Comparison of ENCODE assay signal across 7 cellular contexts in the genomic region with DNA sequence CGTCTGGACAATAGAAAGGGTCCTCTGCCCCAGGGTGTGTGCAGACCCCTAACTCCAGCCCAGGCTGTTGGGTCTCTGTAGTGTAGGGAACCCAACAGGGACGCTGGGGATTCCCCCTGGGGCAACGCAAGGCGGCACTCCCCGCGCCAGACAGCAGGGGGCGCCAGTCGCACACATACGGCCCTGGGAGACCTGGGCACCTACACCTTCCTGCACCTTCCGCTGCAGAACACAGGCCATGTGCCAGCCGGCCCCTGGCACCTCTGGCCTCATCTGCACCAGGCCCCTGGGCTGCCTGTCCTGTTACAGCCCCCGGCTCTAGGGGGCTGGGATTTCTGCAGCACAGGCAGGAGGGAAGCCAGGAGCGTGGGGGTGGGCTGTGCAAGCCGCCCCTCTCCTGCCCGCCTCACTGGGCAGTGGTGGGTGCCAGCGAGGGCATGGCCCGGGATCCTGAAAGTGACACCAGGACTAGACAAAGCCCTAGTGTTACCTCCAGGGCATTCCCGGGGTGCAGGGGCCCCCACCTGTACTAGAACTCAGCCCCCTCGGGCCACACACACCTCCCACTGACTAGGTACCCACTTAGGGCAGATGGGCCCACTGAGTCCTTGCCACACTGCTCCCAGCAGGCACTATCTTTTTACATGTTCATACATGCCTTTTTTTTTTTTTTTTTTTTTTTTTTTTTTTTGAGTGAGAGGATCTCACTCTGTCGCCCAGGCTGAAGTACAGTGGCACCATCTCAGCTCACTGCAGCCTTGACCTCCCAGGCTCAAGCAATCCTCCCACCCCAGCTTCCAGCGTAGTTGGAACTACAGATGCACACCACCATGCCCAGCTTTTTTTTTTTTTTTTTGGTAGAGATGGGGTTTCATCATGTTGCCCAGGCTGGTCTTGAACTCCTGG. TPM values are rescaled to one million over a fixed set of nuclear protein-coding genes. Genes with fewer than 3 reads are reported as not detected.
DNase-seq lines count a peak whose midpoint lies in the region; ATAC-seq, FAIRE-seq and TF ChIP-seq lines count a peak whose summit lies in the region.

No MANE protein-coding gene starts in this region.

- ATAC-seq in HG02759 (IDR thresholded peaks at IDR 0.05; ENCODE audit: unreplicated experiment) (peak; percentile 73), HepG2 (peak; percentile 61)
- ATAC-seq in activated CD4-positive, CD25-positive, alpha-beta regulatory T cell treated with anti-CD3 and anti-CD28 coated beads, Interleukin-2, amount 50 U/mL, for 24 hours = peak; percentile 80 to 81

- CTCF ChIA-PET in HepG2 (lab: Yijun Ruan, JAX; ENCODE audit: low intra/inter-chr PET ratio, low total read pairs) = interaction anchor here (1.1 to 2.5 kb wide), 2 partner anchors 91 to 110 kb away, joined by 3 to 29 read pairs; no protein-coding TSS in a partner anchor

- peaks cover 14 to 38% of the 10 kb centered on the region in 2 experiments; a peak in 4 of 5 replicates for H3K36me3 ChIP-seq in HepG2 (replicated peaks in 1 of 2; ENCODE audit: control insufficient read depth in 1 of 2, insufficient read depth in 2 of 2, low read length in 2 of 2)

- no TSS peak for BruUV-seq in HepG2 (replicated peaks; lab: Mats Ljungman, UMichigan)

- H3K9ac ChIP-seq in HepG2 (ENCODE audit: insufficient read depth, low read depth, low read length) = no peak overlapping the region

- WGBS in HepG2 (ENCODE audit: low lambda C conversion rate) = 100% methylated on average over 4 of the region's 21 CpGs

- no peak for TF ChIP-seq EP300 in HepG2 (IDR thresholded peaks at IDR 0.05; ENCODE audit: low read depth in 2 of 2, low read length in 2 of 2)
- no peak for TF ChIP-seq EP300 in HepG2 (CRISPR knock-in tag; IDR thresholded peaks at IDR 0.05; ENCODE audit: borderline replicate concordance)

- peak; percentile 93 for FAIRE-seq in GM12891 (lab: Jason Lieb, UNC)
- FAIRE-seq in HepG2 (lab: Jason Lieb, UNC) = no peak

- H3K27ac ChIP-seq in caudate nucleus (ENCODE audit: low read depth, low read length) (no peak overlapping the region), HepG2 (ENCODE audit: extremely low read length, insufficient read depth, low read length) (no peak overlapping the region)

- H4K20me1 ChIP-seq in HepG2 (ENCODE audit: insufficient read depth, low read length) = peaks cover 24% of the 10 kb centered on the region; the same call in 1 of the 2 replicates

- no peak overlapping the region for H3K4me2 ChIP-seq in HepG2 (ENCODE audit: low read depth, low read length)

- DNase-seq in GM12891 (ENCODE audit: insufficient read length, low spot score) (peak; percentile 95), NCI-H2081 (lab: John Stamatoyannopoulos, UW) (peak; percentile 66 to 72), caudate nucleus (lab: John Stamatoyannopoulos, UW) (peak in 44 of 61 donors; percentile 15 to 73 (median 38)), HepG2 (ENCODE audit: low spot score) (peak; percentile 40)
- DNase-seq in stimulated activated CD4-positive, alpha-beta T cell treated with anti-CD3 and anti-CD28 coated beads, TNF-alpha, amount 100 ng/mL, for 4 hours (ENCODE audit: low read depth in 3 of 3) = peak; percentile 71 to 74 (median 71)

- no peak overlapping the region for H3K4me3 ChIP-seq in HepG2 (replicated peaks in 1 of 3; ENCODE audit: insufficient read depth in 1 of 3, low read depth in 2 of 3, low read length in 3 of 3)

- in situ Hi-C loops in HepG2 (cut with HindIII; ENCODE audit: extremely low pct_ligation_motif_present, low pct_unique_long_range_greater_than_20kb) = no loop called here

- no peak overlapping the region for H2AFZ ChIP-seq in HepG2 (ENCODE audit: low read length)

- peak; percentile 97 for TF ChIP-seq RAD21 in HepG2 (CRISPR knock-in tag; IDR thresholded peaks at IDR 0.05)

- intact Hi-C loops in HepG2 (cut with micrococcal nuclease; ENCODE audit: unreplicated experiment) = loop anchor here (1.0 to 2.0 kb wide), 3 partner anchors 44 to 110 kb away; no protein-coding TSS in a partner anchor

- no peak for TF ChIP-seq POLR2A in GM12891 (IDR thresholded peaks at IDR 0.05; ENCODE audit: low read depth, low read length)
- TF ChIP-seq POLR2A in HepG2 (IDR thresholded peaks at IDR 0.05; ENCODE audit: insufficient read depth in 1 of 2, low read depth in 2 of 2, low read length in 2 of 2) = no peak

- no peaks in the 10 kb centered on the region for H3K27me3 ChIP-seq in HepG2 (ENCODE audit: control insufficient read depth in 1 of 2, insufficient read depth in 2 of 2, low read length in 2 of 2)

- no peaks in the 10 kb centered on the region for H3K9me3 ChIP-seq in HepG2 (ENCODE audit: low read length)

- peak; percentile 98 for TF ChIP-seq CTCF in HepG2 (CRISPR knock-in tag; IDR thresholded peaks at IDR 0.05)

- peaks cover 2% of the 10 kb centered on the region for H3K79me2 ChIP-seq in HepG2 (ENCODE audit: insufficient read depth, low read length)

- POLR2A ChIA-PET in HepG2 (lab: Yijun Ruan, JAX) = no interaction called here

- H3K4me1 ChIP-seq in HepG2 (ENCODE audit: insufficient read depth, low read length) = peaks cover 15% of the 10 kb centered on the region

TF ChIP-seq in GM12891, 5 proteins besides CTCF, POLR2A, EP300 and RAD21:
- TF ChIP-seq POU2F2 (IDR thresholded peaks at IDR 0.05; ENCODE audit: low read depth, low read length) (no peak), SPI1 (IDR thresholded peaks at IDR 0.05; ENCODE audit: low read depth, low read length) (no peak), TAF1 (IDR thresholded peaks at IDR 0.05; ENCODE audit: low read depth, low read length) (no peak)

TF ChIP-seq in HepG2, 621 proteins besides CTCF, POLR2A, EP300 and RAD21 (continues in another document):
- TF ChIP-seq MTA3 (CRISPR knock-in tag; IDR thresholded peaks at IDR 0.05) = no peak
- TF ChIP-seq ZNF615 (CRISPR knock-in tag; IDR thresholded peaks at IDR 0.05; ENCODE audit: borderline replicate concordance) = no peak
- TF ChIP-seq SMC3 (IDR thresholded peaks at IDR 0.05; ENCODE audit: low read length) = peak; percentile 55; the same call in 1 of the 2 replicates
- no peak for TF ChIP-seq SMAD1 (CRISPR knock-in tag; IDR thresholded peaks at IDR 0.05; ENCODE audit: borderline replicate concordance, low read depth)
- TF ChIP-seq ZNF225 (CRISPR knock-in tag; IDR thresholded peaks at IDR 0.05) = peak; percentile 46; the same call in 1 of the 2 replicates
- TF ChIP-seq BRD4 (CRISPR knock-in tag; IDR thresholded peaks at IDR 0.05) = no peak
- no peak for TF ChIP-seq CBFB (CRISPR knock-in tag; IDR thresholded peaks at IDR 0.05)
- no peak for TF ChIP-seq ZNF335 (CRISPR knock-in tag; IDR thresholded peaks at IDR 0.05)
- no peak for TF ChIP-seq MZF1 (CRISPR knock-in tag; IDR thresholded peaks at IDR 0.05; ENCODE audit: borderline replicate concordance)

RNA-seq across cellular contexts. Expression of gene CCNK, which starts 37.5 kb away (rescaled TPM):
- polyA plus RNA-seq in GM12891 (2012; ENCODE audit: low read depth, missing spikeins) = 54.3 TPM
- 9.7 and 16.5 TPM in 2 replicates for total RNA-seq in HepG2 (2016; rRNA removed; fragmentation: Illumina TruSeq; extraction: Trizol)
- 5.1 and 6.8 TPM in 2 replicates for total RNA-seq in HepG2 (2016; cell fraction: cytosol; rRNA removed; fragmentation: Illumina TruSeq; extraction: Trizol; ENCODE audit: low read depth)
- total RNA-seq in HepG2 (2016; cell fraction: insoluble cytoplasmic fraction; rRNA removed; fragmentation: Illumina TruSeq; extraction: Trizol) = 10.3 and 17.3 TPM in 2 replicates
- 17.8 and 18.8 TPM in 2 replicates for total RNA-seq in HepG2 (2016; cell fraction: membrane; rRNA removed; fragmentation: Illumina TruSeq; extraction: Trizol)
- 27.1 and 31.3 TPM in 2 replicates for total RNA-seq in HepG2 (2016; cell fraction: nucleus; rRNA removed; fragmentation: Illumina TruSeq; extraction: Trizol)
- polyA plus RNA-seq in HepG2 (2011; rRNA removed) = 4.9 and 14.0 TPM in 2 replicates
- polyA plus RNA-seq in HepG2 (2011; cell fraction: cytosol; rRNA removed) = 4.0 and 5.4 TPM in 2 replicates
- 10.8 and 10.9 TPM in 2 replicates for polyA plus RNA-seq in HepG2 (2011; cell fraction: nucleus; rRNA removed)
- 25.5 and 37.8 TPM in 2 replicates for polyA plus RNA-seq in HepG2 (2012)
- 13.3 and 14.2 TPM in 2 replicates for polyA plus RNA-seq in HepG2 (2016; cell fraction: cytosol; fragmentation: Illumina TruSeq; extraction: Trizol; ENCODE audit: low read depth)
- polyA plus RNA-seq in HepG2 (2016; cell fraction: insoluble cytoplasmic fraction; fragmentation: Illumina TruSeq; extraction: Trizol; ENCODE audit: low read depth) = 30.0 and 42.2 TPM in 2 replicates
- polyA plus RNA-seq in HepG2 (2016; cell fraction: membrane; fragmentation: Illumina TruSeq; extraction: Trizol; ENCODE audit: low read depth) = 26.4 and 33.9 TPM in 2 replicates
- 35.3 and 41.4 TPM in 2 replicates for polyA plus RNA-seq in HepG2 (2016; cell fraction: nucleus; fragmentation: Illumina TruSeq; extraction: Trizol; ENCODE audit: insufficient read depth, low read depth)
- 10.0 and 16.9 TPM in 2 replicates for polyA minus RNA-seq in HepG2 (2011; rRNA and poly(A)+ RNA removed; ENCODE audit: low replicate concordance)
- polyA minus RNA-seq in HepG2 (2011; cell fraction: cytosol; rRNA and poly(A)+ RNA removed) = 15.8 and 19.7 TPM in 2 replicates
- polyA minus RNA-seq in HepG2 (2011; cell fraction: nucleus; rRNA and poly(A)+ RNA removed) = 40.8 and 43.4 TPM in 2 replicates

RNA-seq across cellular contexts. Expression of gene SETD3, which starts 38.0 kb away (rescaled TPM):
- polyA plus RNA-seq in GM12891 (2012; ENCODE audit: low read depth, missing spikeins) = 19.0 TPM
- total RNA-seq in HepG2 (2016; rRNA removed; fragmentation: Illumina TruSeq; extraction: Trizol) = 67.1 and 71.2 TPM in 2 replicates
- total RNA-seq in HepG2 (2016; cell fraction: cytosol; rRNA removed; fragmentation: Illumina TruSeq; extraction: Trizol; ENCODE audit: low read depth) = 486 and 562 TPM in 2 replicates
- total RNA-seq in HepG2 (2016; cell fraction: insoluble cytoplasmic fraction; rRNA removed; fragmentation: Illumina TruSeq; extraction: Trizol) = 65.7 and 69.4 TPM in 2 replicates
- 174 and 189 TPM in 2 replicates for total RNA-seq in HepG2 (2016; cell fraction: membrane; rRNA removed; fragmentation: Illumina TruSeq; extraction: Trizol)
- total RNA-seq in HepG2 (2016; cell fraction: nucleus; rRNA removed; fragmentation: Illumina TruSeq; extraction: Trizol) = 32.6 and 38.0 TPM in 2 replicates
- 26.6 and 30.3 TPM in 2 replicates for polyA plus RNA-seq in HepG2 (2011; rRNA removed)
- 17.9 and 21.3 TPM in 2 replicates for polyA plus RNA-seq in HepG2 (2011; cell fraction: cytosol; rRNA removed)
- polyA plus RNA-seq in HepG2 (2011; cell fraction: nucleus; rRNA removed) = 9.0 and 9.6 TPM in 2 replicates
- 30.1 and 35.9 TPM in 2 replicates for polyA plus RNA-seq in HepG2 (2012)
- polyA plus RNA-seq in HepG2 (2016; cell fraction: cytosol; fragmentation: Illumina TruSeq; extraction: Trizol; ENCODE audit: low read depth) = 31.4 and 32.0 TPM in 2 replicates
- 60.4 and 64.7 TPM in 2 replicates for polyA plus RNA-seq in HepG2 (2016; cell fraction: insoluble cytoplasmic fraction; fragmentation: Illumina TruSeq; extraction: Trizol; ENCODE audit: low read depth)
- 47.6 and 54.1 TPM in 2 replicates for polyA plus RNA-seq in HepG2 (2016; cell fraction: membrane; fragmentation: Illumina TruSeq; extraction: Trizol; ENCODE audit: low read depth)
- 32.3 and 34.4 TPM in 2 replicates for polyA plus RNA-seq in HepG2 (2016; cell fraction: nucleus; fragmentation: Illumina TruSeq; extraction: Trizol; ENCODE audit: insufficient read depth, low read depth)
- polyA minus RNA-seq in HepG2 (2011; rRNA and poly(A)+ RNA removed; ENCODE audit: low replicate concordance) = 45.8 and 74.7 TPM in 2 replicates
- 54.3 and 55.8 TPM in 2 replicates for polyA minus RNA-seq in HepG2 (2011; cell fraction: cytosol; rRNA and poly(A)+ RNA removed)
- 34.1 and 34.2 TPM in 2 replicates for polyA minus RNA-seq in HepG2 (2011; cell fraction: nucleus; rRNA and poly(A)+ RNA removed)

Comparison
In these comparisons a context has a peak if more than half of its experiments do, and no peak if none do; other contexts are left out.
1. DNase-seq: peak in every context shown above with its lines; median percentile 95 in GM12891; 71 in stimulated activated CD4-positive, alpha-beta T cell treated with anti-CD3 and anti-CD28 coated beads, TNF-alpha, amount 100 ng/mL, for 4 hours; 69 in NCI-H2081; 40 in HepG2; 38 in caudate nucleus.